In the genomic region with DNA sequence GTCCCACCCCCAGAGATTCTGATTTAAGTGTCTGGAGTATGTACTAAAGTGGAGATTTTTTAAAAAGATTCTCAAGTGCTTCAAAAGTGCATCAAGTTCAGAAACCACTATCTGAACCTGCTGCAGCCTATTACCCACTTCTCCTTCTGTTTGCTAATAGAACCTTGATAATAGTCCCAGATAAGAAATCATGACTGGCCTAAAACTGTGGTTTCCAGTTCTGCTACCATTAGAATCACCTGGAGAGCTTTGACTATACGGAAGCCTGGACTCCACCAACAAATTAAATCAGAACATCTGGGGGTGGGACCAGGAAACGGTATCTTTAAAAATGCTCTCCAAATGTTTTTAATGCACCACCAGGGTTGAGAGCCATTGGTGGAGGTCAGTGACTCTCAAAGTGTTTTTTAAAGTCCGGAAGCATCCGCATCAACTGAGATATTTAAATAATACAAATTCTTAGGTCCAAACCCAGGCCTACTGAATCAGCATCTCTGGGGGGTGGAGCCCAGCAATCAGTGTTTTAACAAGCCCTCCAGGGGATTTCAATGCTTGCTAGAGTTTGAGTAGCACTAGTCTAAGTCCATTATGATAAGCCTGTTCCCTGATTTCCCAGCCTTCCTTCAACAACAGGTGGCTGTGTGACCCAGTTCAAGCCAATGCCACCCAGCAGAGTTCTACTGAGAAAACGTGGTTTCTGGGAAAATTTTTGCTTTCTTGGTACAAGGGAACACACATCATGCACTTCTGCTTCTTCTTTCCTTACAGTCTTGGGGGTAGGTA, we compare ENCODE assay signal across 1 cellular context.
TF ChIP-seq lines count a peak whose summit lies in the region.

No MANE protein-coding gene starts in this region.

TF ChIP-seq in HCT116, 20 proteins besides CTCF, POLR2A, EP300 and RAD21:
- TF ChIP-seq ZBTB33 (IDR thresholded peaks at IDR 0.05; ENCODE audit: extremely low read depth, insufficient replicate concordance, low read length) (no peak), ZNF274 (IDR thresholded peaks at IDR 0.05; ENCODE audit: low read depth, low read length) (no peak), FOSL1 (IDR thresholded peaks at IDR 0.05; ENCODE audit: low read depth) (no peak), TCF7L2 (IDR thresholded peaks at IDR 0.05; ENCODE audit: borderline replicate concordance, extremely low read depth, insufficient read depth, insufficient read length) (no peak), CEBPB (IDR thresholded peaks at IDR 0.05; ENCODE audit: low read depth) (no peak), EZH2 (IDR thresholded peaks at IDR 0.05) (no peak), SRF (IDR thresholded peaks at IDR 0.05; ENCODE audit: low read depth) (no peak)
